ENCODE assay signal across 10 cellular contexts in the genomic region with DNA sequence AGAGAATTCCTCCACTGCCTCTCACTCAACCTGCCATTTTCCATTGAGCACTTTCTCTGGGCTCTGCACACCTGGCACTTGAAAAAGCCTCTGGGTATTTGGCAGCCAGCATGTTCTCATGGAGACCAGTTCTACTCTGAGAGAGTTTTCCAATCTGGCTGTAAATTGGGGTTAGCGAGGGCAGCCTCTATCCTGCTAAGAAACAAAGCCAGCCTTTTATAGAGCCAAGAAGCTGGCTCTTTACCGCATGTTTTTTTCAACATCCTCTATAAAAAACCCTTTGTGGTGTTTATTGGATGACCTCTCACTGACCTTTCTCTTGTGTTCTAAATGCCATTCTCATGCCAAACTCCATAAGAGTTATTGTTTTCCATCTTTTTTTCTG. TPM values are rescaled to one million over a fixed set of nuclear protein-coding genes. Genes with fewer than 3 reads are reported as not detected.
DNase-seq lines count a peak whose midpoint lies in the region; ATAC-seq and TF ChIP-seq lines count a peak whose summit lies in the region.
"Had no signal": no experiment of that assay in that cellular context is flagged by ENCODE, and none has a peak within 500 bp of the region (broad histone marks: within the 10 kb centered on the region; RNA-seq: fewer than 3 reads in every experiment).

No MANE protein-coding gene starts in this region.

- H3K9me3 ChIP-seq in left ventricle myocardium inferior (replicated peaks), result peaks cover 8% of the 10 kb centered on the region
- H3K9me3 ChIP-seq in sigmoid colon, result no peaks in the 10 kb centered on the region
- H3K9me3 ChIP-seq in Caco-2, result peaks cover 14% of the 10 kb centered on the region

- no peak overlapping the region for H3K27ac Mint-ChIP-seq in Caco-2 (ENCODE audit: unreplicated experiment)
- H3K27ac Mint-ChIP-seq: activated naive CD4-positive, alpha-beta T cell treated with anti-CD3 and anti-CD28 coated beads, Interleukin-2, amount 50 U/mL, for 24 hours; naive B cell had no signal

- H3K36me3 ChIP-seq in left ventricle myocardium inferior, result no peaks in the 10 kb centered on the region
- no peaks in the 10 kb centered on the region for H3K36me3 ChIP-seq in sigmoid colon
- no peaks in the 10 kb centered on the region for H3K36me3 ChIP-seq in Caco-2 (ENCODE audit: control insufficient read depth, insufficient read depth, low read length)

- TF ChIP-seq POLR2A in sigmoid colon (IDR thresholded peaks at IDR 0.05), result no peak

- H3K27me3 ChIP-seq in left ventricle myocardium inferior (ENCODE audit: low read depth) (no peaks in the 10 kb centered on the region), sigmoid colon (no peaks in the 10 kb centered on the region), Caco-2 (replicated peaks; ENCODE audit: control insufficient read depth, insufficient read depth, low read length) (no peaks in the 10 kb centered on the region)

- CTCF ChIA-PET in Caco-2 (lab: Charles Lee), result no interaction called here

- no TSS peak for BruUV-seq in Caco-2 (replicated peaks; lab: Mats Ljungman, UMichigan)

- no peak overlapping the region for H3K4me3 Mint-ChIP-seq in Caco-2 (ENCODE audit: unreplicated experiment)
- H3K4me3 Mint-ChIP-seq: activated naive CD4-positive, alpha-beta T cell treated with anti-CD3 and anti-CD28 coated beads, Interleukin-2, amount 50 U/mL, for 24 hours had no signal

- peak; percentile 92 for DNase-seq in HT-29 (ENCODE audit: low spot score)
- peak; percentile 66 for DNase-seq in SW480 (ENCODE audit: low spot score)
- DNase-seq in left ventricle myocardium inferior, result no peak
- no peak for DNase-seq in sigmoid colon
- DNase-seq in Caco-2, result no peak
- no peak for DNase-seq in OCI-M1 (lab: John Stamatoyannopoulos, UW)
- no peak for DNase-seq in stimulated activated CD4-positive, alpha-beta T cell treated with anti-CD3 and anti-CD28 coated beads, Interleukin-4, amount 100 ng/mL, for 1 hour
- DNase-seq: naive B cell had no signal

- H3K4me1 Mint-ChIP-seq in Caco-2 (ENCODE audit: low read depth, unreplicated experiment), result no peaks in the 10 kb centered on the region

- H3K27ac ChIP-seq in left ventricle myocardium inferior (replicated peaks), result peak overlapping the region; percentile 69
- peak overlapping the region; percentile 17 to 61 (median 60) for H3K27ac ChIP-seq in sigmoid colon

- H3K27me3 Mint-ChIP-seq in Caco-2 (ENCODE audit: insufficient read depth, unreplicated experiment), result peaks cover 3% of the 10 kb centered on the region
- H3K27me3 Mint-ChIP-seq: activated naive CD4-positive, alpha-beta T cell treated with anti-CD3 and anti-CD28 coated beads, Interleukin-2, amount 50 U/mL, for 24 hours had no signal

- peaks cover 45% of the 10 kb centered on the region for H3K4me1 ChIP-seq in left ventricle myocardium inferior
- peaks cover 0 to 29% (median 28%) of the 10 kb centered on the region in 4 donors for H3K4me1 ChIP-seq in sigmoid colon
- H3K4me1 ChIP-seq in Caco-2, result peaks cover 9% of the 10 kb centered on the region; the same call in 1 of the 2 replicates

- POLR2A ChIA-PET in Caco-2 (lab: Charles Lee), result no interaction called here

- TF ChIP-seq CTCF in left ventricle myocardium inferior (IDR thresholded peaks at IDR 0.05; ENCODE audit: borderline replicate concordance) (no peak), sigmoid colon (IDR thresholded peaks at IDR 0.05) (no peak), Caco-2 (IDR thresholded peaks at IDR 0.05; ENCODE audit: insufficient read depth in 1 of 2, low read depth in 1 of 2, low read length in 1 of 2, severe bottlenecking in 1 of 2, unreplicated experiment in 1 of 2) (no peak)

- 7 to 37% methylated on average over 2 of the region's 2 CpGs for WGBS in sigmoid colon, 2 donors

- ATAC-seq in GM18861 (IDR thresholded peaks at IDR 0.05; ENCODE audit: unreplicated experiment), result no peak

- intact Hi-C loops in left ventricle myocardium inferior (cut with micrococcal nuclease) (loop anchor here (10.0 kb wide), 1 partner anchor 471 kb away; no protein-coding TSS in a partner anchor), sigmoid colon (cut with DNase I) (loop anchor here (10.0 kb wide), 3 partner anchors 251 to 859 kb away; a partner anchor contains a TSS), Caco-2 (cut with micrococcal nuclease; ENCODE audit: unreplicated experiment) (no loop called here)

- TF ChIP-seq EP300 in sigmoid colon (IDR thresholded peaks at IDR 0.05), result no peak

- H3K36me3 Mint-ChIP-seq in Caco-2 (ENCODE audit: insufficient read depth, unreplicated experiment), result no peaks in the 10 kb centered on the region
- H3K36me3 Mint-ChIP-seq: activated naive CD4-positive, alpha-beta T cell treated with anti-CD3 and anti-CD28 coated beads, Interleukin-2, amount 50 U/mL, for 24 hours had no signal

- H3K9me3 Mint-ChIP-seq in Caco-2 (ENCODE audit: unreplicated experiment), result peaks cover 10% of the 10 kb centered on the region
- H3K9me3 Mint-ChIP-seq: activated naive CD4-positive, alpha-beta T cell treated with anti-CD3 and anti-CD28 coated beads, Interleukin-2, amount 50 U/mL, for 24 hours had no signal

- H3K4me3 ChIP-seq in left ventricle myocardium inferior, result no peak overlapping the region
- H3K4me3 ChIP-seq in sigmoid colon, result no peak overlapping the region
- H3K4me3 ChIP-seq in Caco-2 (ENCODE audit: low read depth, low read length), result no peak overlapping the region

RNA-seq across cellular contexts. Expression of a gene that starts 52.6 kb away (rescaled TPM):
- 1.0 and 2.9 TPM in 2 replicates for total RNA-seq in HT-29 (2014; rRNA removed; shearing (Covaris generic))
- 14.8 TPM for total RNA-seq in left ventricle myocardium inferior
- total RNA-seq in sigmoid colon, result 10 to 100 TPM in 3 of 4 donors, 1 to 10 TPM in 1; 8.6 to 21.9 (median 14.9) TPM
- 1 to 10 TPM; 4.2 to 9.9 (median 4.8) TPM for polyA plus RNA-seq in sigmoid colon
- 0.74 and 1.1 TPM in 2 replicates for total RNA-seq in Caco-2 (2022)

Comparison
In these comparisons a context has a peak if more than half of its experiments do, and no peak if none do; other contexts are left out.
1. DNase-seq: peak in HT-29 (single experiment) and SW480 (single experiment); none in left ventricle myocardium inferior (single experiment), sigmoid colon (single experiment), Caco-2 (0 of 2), OCI-M1 (single experiment) and stimulated activated CD4-positive, alpha-beta T cell treated with anti-CD3 and anti-CD28 coated beads, Interleukin-4, amount 100 ng/mL, for 1 hour (single experiment).